Comparison of ENCODE assay signal across 2 cellular contexts in the genomic region with DNA sequence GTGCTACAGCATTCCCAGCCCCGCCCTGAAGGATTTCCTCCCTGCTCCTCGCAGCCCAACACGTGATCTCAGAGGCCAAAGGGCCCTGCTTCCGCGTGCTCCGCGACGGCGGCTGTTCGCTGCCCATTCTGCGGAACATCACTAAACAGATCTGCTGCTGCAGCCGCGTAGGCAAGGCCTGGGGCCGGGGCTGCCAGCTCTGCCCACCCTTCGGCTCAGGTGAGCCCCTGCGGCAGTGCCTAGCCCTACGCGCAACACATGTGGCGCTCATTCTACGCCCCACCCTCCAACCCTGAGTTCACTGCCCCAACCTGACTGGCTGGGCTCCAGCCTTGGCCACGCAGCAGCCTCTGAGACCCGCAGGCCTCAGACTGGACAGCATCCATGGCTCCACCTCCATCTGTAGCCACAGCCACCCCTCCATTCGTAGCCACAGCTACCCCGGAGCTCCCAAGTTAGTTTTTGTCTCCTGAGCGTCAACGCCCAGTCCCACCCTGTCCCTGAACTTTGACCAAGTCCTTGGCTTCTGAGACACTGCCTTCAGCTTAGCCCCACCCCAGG.
A peak's percentile ranks its signal among the peaks of the same experiment; 100 is the strongest.
TF ChIP-seq lines count a peak whose summit lies in the region.

No MANE protein-coding gene starts in this region.

TF ChIP-seq in GM23338, 12 proteins besides CTCF, POLR2A, EP300 and RAD21 (continued from another document):
- TF ChIP-seq, protein P1, sequence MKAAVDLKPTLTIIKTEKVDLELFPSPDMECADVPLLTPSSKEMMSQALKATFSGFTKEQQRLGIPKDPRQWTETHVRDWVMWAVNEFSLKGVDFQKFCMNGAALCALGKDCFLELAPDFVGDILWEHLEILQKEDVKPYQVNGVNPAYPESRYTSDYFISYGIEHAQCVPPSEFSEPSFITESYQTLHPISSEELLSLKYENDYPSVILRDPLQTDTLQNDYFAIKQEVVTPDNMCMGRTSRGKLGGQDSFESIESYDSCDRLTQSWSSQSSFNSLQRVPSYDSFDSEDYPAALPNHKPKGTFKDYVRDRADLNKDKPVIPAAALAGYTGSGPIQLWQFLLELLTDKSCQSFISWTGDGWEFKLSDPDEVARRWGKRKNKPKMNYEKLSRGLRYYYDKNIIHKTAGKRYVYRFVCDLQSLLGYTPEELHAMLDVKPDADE (IDR thresholded peaks at IDR 0.05) = no peak

TF ChIP-seq in K562, 482 proteins besides CTCF, POLR2A, EP300 and RAD21 (continued from another document):
- TF ChIP-seq, protein P2, sequence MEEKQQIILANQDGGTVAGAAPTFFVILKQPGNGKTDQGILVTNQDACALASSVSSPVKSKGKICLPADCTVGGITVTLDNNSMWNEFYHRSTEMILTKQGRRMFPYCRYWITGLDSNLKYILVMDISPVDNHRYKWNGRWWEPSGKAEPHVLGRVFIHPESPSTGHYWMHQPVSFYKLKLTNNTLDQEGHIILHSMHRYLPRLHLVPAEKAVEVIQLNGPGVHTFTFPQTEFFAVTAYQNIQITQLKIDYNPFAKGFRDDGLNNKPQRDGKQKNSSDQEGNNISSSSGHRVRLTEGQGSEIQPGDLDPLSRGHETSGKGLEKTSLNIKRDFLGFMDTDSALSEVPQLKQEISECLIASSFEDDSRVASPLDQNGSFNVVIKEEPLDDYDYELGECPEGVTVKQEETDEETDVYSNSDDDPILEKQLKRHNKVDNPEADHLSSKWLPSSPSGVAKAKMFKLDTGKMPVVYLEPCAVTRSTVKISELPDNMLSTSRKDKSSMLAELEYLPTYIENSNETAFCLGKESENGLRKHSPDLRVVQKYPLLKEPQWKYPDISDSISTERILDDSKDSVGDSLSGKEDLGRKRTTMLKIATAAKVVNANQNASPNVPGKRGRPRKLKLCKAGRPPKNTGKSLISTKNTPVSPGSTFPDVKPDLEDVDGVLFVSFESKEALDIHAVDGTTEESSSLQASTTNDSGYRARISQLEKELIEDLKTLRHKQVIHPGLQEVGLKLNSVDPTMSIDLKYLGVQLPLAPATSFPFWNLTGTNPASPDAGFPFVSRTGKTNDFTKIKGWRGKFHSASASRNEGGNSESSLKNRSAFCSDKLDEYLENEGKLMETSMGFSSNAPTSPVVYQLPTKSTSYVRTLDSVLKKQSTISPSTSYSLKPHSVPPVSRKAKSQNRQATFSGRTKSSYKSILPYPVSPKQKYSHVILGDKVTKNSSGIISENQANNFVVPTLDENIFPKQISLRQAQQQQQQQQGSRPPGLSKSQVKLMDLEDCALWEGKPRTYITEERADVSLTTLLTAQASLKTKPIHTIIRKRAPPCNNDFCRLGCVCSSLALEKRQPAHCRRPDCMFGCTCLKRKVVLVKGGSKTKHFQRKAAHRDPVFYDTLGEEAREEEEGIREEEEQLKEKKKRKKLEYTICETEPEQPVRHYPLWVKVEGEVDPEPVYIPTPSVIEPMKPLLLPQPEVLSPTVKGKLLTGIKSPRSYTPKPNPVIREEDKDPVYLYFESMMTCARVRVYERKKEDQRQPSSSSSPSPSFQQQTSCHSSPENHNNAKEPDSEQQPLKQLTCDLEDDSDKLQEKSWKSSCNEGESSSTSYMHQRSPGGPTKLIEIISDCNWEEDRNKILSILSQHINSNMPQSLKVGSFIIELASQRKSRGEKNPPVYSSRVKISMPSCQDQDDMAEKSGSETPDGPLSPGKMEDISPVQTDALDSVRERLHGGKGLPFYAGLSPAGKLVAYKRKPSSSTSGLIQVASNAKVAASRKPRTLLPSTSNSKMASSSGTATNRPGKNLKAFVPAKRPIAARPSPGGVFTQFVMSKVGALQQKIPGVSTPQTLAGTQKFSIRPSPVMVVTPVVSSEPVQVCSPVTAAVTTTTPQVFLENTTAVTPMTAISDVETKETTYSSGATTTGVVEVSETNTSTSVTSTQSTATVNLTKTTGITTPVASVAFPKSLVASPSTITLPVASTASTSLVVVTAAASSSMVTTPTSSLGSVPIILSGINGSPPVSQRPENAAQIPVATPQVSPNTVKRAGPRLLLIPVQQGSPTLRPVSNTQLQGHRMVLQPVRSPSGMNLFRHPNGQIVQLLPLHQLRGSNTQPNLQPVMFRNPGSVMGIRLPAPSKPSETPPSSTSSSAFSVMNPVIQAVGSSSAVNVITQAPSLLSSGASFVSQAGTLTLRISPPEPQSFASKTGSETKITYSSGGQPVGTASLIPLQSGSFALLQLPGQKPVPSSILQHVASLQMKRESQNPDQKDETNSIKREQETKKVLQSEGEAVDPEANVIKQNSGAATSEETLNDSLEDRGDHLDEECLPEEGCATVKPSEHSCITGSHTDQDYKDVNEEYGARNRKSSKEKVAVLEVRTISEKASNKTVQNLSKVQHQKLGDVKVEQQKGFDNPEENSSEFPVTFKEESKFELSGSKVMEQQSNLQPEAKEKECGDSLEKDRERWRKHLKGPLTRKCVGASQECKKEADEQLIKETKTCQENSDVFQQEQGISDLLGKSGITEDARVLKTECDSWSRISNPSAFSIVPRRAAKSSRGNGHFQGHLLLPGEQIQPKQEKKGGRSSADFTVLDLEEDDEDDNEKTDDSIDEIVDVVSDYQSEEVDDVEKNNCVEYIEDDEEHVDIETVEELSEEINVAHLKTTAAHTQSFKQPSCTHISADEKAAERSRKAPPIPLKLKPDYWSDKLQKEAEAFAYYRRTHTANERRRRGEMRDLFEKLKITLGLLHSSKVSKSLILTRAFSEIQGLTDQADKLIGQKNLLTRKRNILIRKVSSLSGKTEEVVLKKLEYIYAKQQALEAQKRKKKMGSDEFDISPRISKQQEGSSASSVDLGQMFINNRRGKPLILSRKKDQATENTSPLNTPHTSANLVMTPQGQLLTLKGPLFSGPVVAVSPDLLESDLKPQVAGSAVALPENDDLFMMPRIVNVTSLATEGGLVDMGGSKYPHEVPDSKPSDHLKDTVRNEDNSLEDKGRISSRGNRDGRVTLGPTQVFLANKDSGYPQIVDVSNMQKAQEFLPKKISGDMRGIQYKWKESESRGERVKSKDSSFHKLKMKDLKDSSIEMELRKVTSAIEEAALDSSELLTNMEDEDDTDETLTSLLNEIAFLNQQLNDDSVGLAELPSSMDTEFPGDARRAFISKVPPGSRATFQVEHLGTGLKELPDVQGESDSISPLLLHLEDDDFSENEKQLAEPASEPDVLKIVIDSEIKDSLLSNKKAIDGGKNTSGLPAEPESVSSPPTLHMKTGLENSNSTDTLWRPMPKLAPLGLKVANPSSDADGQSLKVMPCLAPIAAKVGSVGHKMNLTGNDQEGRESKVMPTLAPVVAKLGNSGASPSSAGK (IDR thresholded peaks at IDR 0.05) = peak; percentile 93
- TF ChIP-seq NR2C1 (IDR thresholded peaks at IDR 0.05) = peak; percentile 45; the same call in 1 of the 2 replicates
- peak; percentile 57; the same call in 1 of the 2 replicates for TF ChIP-seq NR2C1 (tag; IDR thresholded peaks at IDR 0.05)
- TF ChIP-seq, protein P3, sequence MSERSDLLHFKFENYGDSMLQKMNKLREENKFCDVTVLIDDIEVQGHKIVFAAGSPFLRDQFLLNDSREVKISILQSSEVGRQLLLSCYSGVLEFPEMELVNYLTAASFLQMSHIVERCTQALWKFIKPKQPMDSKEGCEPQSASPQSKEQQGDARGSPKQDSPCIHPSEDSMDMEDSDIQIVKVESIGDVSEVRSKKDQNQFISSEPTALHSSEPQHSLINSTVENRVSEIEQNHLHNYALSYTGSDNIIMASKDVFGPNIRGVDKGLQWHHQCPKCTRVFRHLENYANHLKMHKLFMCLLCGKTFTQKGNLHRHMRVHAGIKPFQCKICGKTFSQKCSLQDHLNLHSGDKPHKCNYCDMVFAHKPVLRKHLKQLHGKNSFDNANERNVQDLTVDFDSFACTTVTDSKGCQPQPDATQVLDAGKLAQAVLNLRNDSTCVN (CRISPR knock-in tag; IDR thresholded peaks at IDR 0.05) = no peak
- TF ChIP-seq ZBTB7A (IDR thresholded peaks at IDR 0.05; ENCODE audit: borderline replicate concordance, control insufficient read depth, low read depth, low read length) = 0 out of 2 replicates have a peak, but pooled peaks have one; percentile 11
- 0 out of 2 replicates have a peak, but pooled peaks have one; percentile 12 for TF ChIP-seq RAD51 (IDR thresholded peaks at IDR 0.05; ENCODE audit: borderline replicate concordance, low read depth)
- TF ChIP-seq CBFA2T3 (IDR thresholded peaks at IDR 0.05) = no peak
- no peak for TF ChIP-seq NFE2 (IDR thresholded peaks at IDR 0.05; ENCODE audit: low read depth)
- TF ChIP-seq HDAC8 (tag; IDR thresholded peaks at IDR 0.05) = no peak
- TF ChIP-seq RBM22 (IDR thresholded peaks at IDR 0.05; ENCODE audit: low read depth, low read length, poor library complexity, severe bottlenecking) = peak; percentile 18
- peak in 1 of 2 experiments; percentile 42; a peak in 1 of 4 replicates for TF ChIP-seq MLLT1 (IDR thresholded peaks at IDR 0.05)
- no peak for TF ChIP-seq MEF2D (tag; conservative IDR thresholded peaks at IDR 0.05; ENCODE audit: low read depth)
- peak; percentile 30; the same call in 1 of the 2 replicates for TF ChIP-seq NFIC (IDR thresholded peaks at IDR 0.05)
- peak; percentile 90 for TF ChIP-seq MBD1 (CRISPR knock-in tag; IDR thresholded peaks at IDR 0.05)
- 0 out of 4 replicates have a peak, but pooled peaks of 1 of the 2 experiments have one; percentile 21 for TF ChIP-seq MNT (conservative IDR thresholded peaks at IDR 0.05)
- no peak for TF ChIP-seq ZFP36 (IDR thresholded peaks at IDR 0.05; ENCODE audit: low read depth, low read length, partially characterized antibody)
- TF ChIP-seq POLR2G (IDR thresholded peaks at IDR 0.05; ENCODE audit: low read depth, low read length) = peak; percentile 67
- peak; percentile 45; the same call in 1 of the 2 replicates for TF ChIP-seq CXXC5 (CRISPR knock-in tag; IDR thresholded peaks at IDR 0.05)
- TF ChIP-seq NR2C2 (CRISPR knock-in tag; IDR thresholded peaks at IDR 0.05) = no peak
- TF ChIP-seq NR2C2 (tag; IDR thresholded peaks at IDR 0.05) = peak; percentile 32; the same call in 1 of the 2 replicates
- peak; percentile 40; the same call in 1 of the 2 replicates for TF ChIP-seq RBFOX2 (IDR thresholded peaks at IDR 0.05; ENCODE audit: low read depth, low read length)
- TF ChIP-seq RBM14 (IDR thresholded peaks at IDR 0.05; ENCODE audit: borderline replicate concordance, insufficient read depth, low read depth, low read length) = no peak
- peak; percentile 51; the same call in 1 of the 2 replicates for TF ChIP-seq BHLHE40 (IDR thresholded peaks at IDR 0.05; ENCODE audit: low read length)
- TF ChIP-seq ZNF347 (CRISPR knock-in tag; IDR thresholded peaks at IDR 0.05; ENCODE audit: low read depth) = no peak
- no peak for TF ChIP-seq ZNF57 (CRISPR knock-in tag; IDR thresholded peaks at IDR 0.05)
- TF ChIP-seq ZNF41 (CRISPR knock-in tag; conservative IDR thresholded peaks at IDR 0.05) = no peak
- no peak for TF ChIP-seq SMC3 (conservative IDR thresholded peaks at IDR 0.05; ENCODE audit: insufficient read depth, low read depth, low read length)
- no peak for TF ChIP-seq ZNF696 (CRISPR knock-in tag; conservative IDR thresholded peaks at IDR 0.05)
- TF ChIP-seq PHB2 (IDR thresholded peaks at IDR 0.05; ENCODE audit: low read depth) = no peak
- TF ChIP-seq ESRRA (IDR thresholded peaks at IDR 0.05; ENCODE audit: borderline replicate concordance, low read depth) = no peak
- no peak for TF ChIP-seq SIRT6 (IDR thresholded peaks at IDR 0.05; ENCODE audit: low read depth, low read length)
- TF ChIP-seq, protein P4, sequence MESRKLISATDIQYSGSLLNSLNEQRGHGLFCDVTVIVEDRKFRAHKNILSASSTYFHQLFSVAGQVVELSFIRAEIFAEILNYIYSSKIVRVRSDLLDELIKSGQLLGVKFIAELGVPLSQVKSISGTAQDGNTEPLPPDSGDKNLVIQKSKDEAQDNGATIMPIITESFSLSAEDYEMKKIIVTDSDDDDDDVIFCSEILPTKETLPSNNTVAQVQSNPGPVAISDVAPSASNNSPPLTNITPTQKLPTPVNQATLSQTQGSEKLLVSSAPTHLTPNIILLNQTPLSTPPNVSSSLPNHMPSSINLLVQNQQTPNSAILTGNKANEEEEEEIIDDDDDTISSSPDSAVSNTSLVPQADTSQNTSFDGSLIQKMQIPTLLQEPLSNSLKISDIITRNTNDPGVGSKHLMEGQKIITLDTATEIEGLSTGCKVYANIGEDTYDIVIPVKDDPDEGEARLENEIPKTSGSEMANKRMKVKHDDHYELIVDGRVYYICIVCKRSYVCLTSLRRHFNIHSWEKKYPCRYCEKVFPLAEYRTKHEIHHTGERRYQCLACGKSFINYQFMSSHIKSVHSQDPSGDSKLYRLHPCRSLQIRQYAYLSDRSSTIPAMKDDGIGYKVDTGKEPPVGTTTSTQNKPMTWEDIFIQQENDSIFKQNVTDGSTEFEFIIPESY (CRISPR knock-in tag; IDR thresholded peaks at IDR 0.05) = peak; percentile 98
- no peak for TF ChIP-seq ZFPM2 (CRISPR knock-in tag; IDR thresholded peaks at IDR 0.05)
- TF ChIP-seq ZNF124 (CRISPR knock-in tag; IDR thresholded peaks at IDR 0.05) = no peak
TF ChIP-seq in K562: peak in this region for 23.
